ENCODE assay signal across 22 cellular contexts in genomic region chr2:144161061-144161460, GRCh38.
A peak's percentile ranks its signal among the peaks of the same experiment; 100 is the strongest.
DNase-seq lines count a peak whose midpoint lies in the region; ATAC-seq, FAIRE-seq and TF ChIP-seq lines count a peak whose summit lies in the region.
"Had no signal": no experiment of that assay in that cellular context is flagged by ENCODE, and none has a peak within 500 bp of the region (broad histone marks: within the 10 kb centered on the region; RNA-seq: fewer than 3 reads in every experiment).

No MANE protein-coding gene starts in this region.

- no peak overlapping the region for H3K27ac ChIP-seq in PC-3 (ENCODE audit: low read length)
- H3K27ac ChIP-seq in astrocyte (ENCODE audit: low read depth, low read length), result no peak overlapping the region
- H3K27ac ChIP-seq: BLaER1, C4-2B had no signal

- ATAC-seq in PC-3, result peak; percentile 29; the same call in 1 of the 2 replicates
- ATAC-seq in activated CD8-positive, alpha-beta memory T cell treated with anti-CD3 and anti-CD28 coated beads, Interleukin-2, amount 10 ng/mL, durations not matched to agents 7 days and 5 days, result no peak
- ATAC-seq: CD8-positive, alpha-beta T cell; GM12878 had no signal

- CTCF ChIA-PET in PC-3 (lab: Charles Lee), result no interaction called here
- CTCF ChIA-PET in activated CD8-positive, alpha-beta memory T cell treated with anti-CD3 and anti-CD28 coated beads, Interleukin-2, amount 10 ng/mL, durations not matched to agents 7 days and 5 days (lab: Charles Lee), result interaction anchor here (1.0 kb wide), 1 partner anchor 12 kb away, joined by 5 read pairs; no protein-coding TSS in a partner anchor

- no peaks in the 10 kb centered on the region for H4K20me1 ChIP-seq in PC-3 (ENCODE audit: low read length)
- no peaks in the 10 kb centered on the region for H4K20me1 ChIP-seq in astrocyte (ENCODE audit: insufficient read depth, low read length)
- H4K20me1 ChIP-seq: BLaER1 had no signal

- H3K27me3 ChIP-seq in PC-3 (ENCODE audit: low read length) (no peaks in the 10 kb centered on the region), astrocyte (ENCODE audit: insufficient read depth, low read length) (no peaks in the 10 kb centered on the region)
- H3K27me3 ChIP-seq: BLaER1 had no signal

- H3K27me3 Mint-ChIP-seq in astrocyte (ENCODE audit: low read depth, unreplicated experiment), result no peaks in the 10 kb centered on the region
- no peaks in the 10 kb centered on the region for H3K27me3 Mint-ChIP-seq in activated CD8-positive, alpha-beta memory T cell treated with anti-CD3 and anti-CD28 coated beads, Interleukin-2, amount 10 ng/mL, durations not matched to agents 7 days and 5 days
- H3K27me3 Mint-ChIP-seq: B cell; CD4-positive, CD25-positive, alpha-beta regulatory T cell had no signal

- H3K9ac ChIP-seq in PC-3 (ENCODE audit: low read length), result no peak overlapping the region
- H3K9ac ChIP-seq in astrocyte (ENCODE audit: low read length), result no peak overlapping the region
- H3K9ac ChIP-seq: BLaER1 had no signal

- H3K4me1 ChIP-seq in PC-3 (ENCODE audit: insufficient read depth, low read length) (peaks cover 19% of the 10 kb centered on the region), astrocyte (ENCODE audit: insufficient read depth, low read length) (no peaks in the 10 kb centered on the region)
- H3K4me1 ChIP-seq: BLaER1 had no signal

- H3K9me3 ChIP-seq in PC-3 (ENCODE audit: low read length) (no peaks in the 10 kb centered on the region), astrocyte (ENCODE audit: insufficient read depth, low read depth, low read length) (no peaks in the 10 kb centered on the region)
- H3K9me3 ChIP-seq: BLaER1, HAP-1 had no signal

- H3K9me3 Mint-ChIP-seq in astrocyte (ENCODE audit: unreplicated experiment), result no peaks in the 10 kb centered on the region
- H3K9me3 Mint-ChIP-seq in activated CD8-positive, alpha-beta memory T cell treated with anti-CD3 and anti-CD28 coated beads, Interleukin-2, amount 10 ng/mL, durations not matched to agents 7 days and 5 days (ENCODE audit: low read depth), result no peaks in the 10 kb centered on the region
- H3K9me3 Mint-ChIP-seq: CD4-positive, CD25-positive, alpha-beta regulatory T cell; CD8-positive, alpha-beta T cell; HFFc6 had no signal

- no peaks in the 10 kb centered on the region for H3K36me3 Mint-ChIP-seq in astrocyte (ENCODE audit: low read depth, unreplicated experiment)
- peaks cover 9% of the 10 kb centered on the region for H3K36me3 Mint-ChIP-seq in activated CD8-positive, alpha-beta memory T cell treated with anti-CD3 and anti-CD28 coated beads, Interleukin-2, amount 10 ng/mL, durations not matched to agents 7 days and 5 days
- H3K36me3 Mint-ChIP-seq: CD4-positive, CD25-positive, alpha-beta regulatory T cell; CD8-positive, alpha-beta T cell had no signal

- no peak overlapping the region for H3K4me3 Mint-ChIP-seq in astrocyte (ENCODE audit: unreplicated experiment)
- H3K4me3 Mint-ChIP-seq in activated CD8-positive, alpha-beta memory T cell treated with anti-CD3 and anti-CD28 coated beads, Interleukin-2, amount 10 ng/mL, durations not matched to agents 7 days and 5 days, result no peak overlapping the region
- H3K4me3 Mint-ChIP-seq: B cell; CD4-positive, CD25-positive, alpha-beta regulatory T cell; CD8-positive, alpha-beta T cell; HFFc6 had no signal

- no peak for TF ChIP-seq POLR2A in erythroblast (IDR thresholded peaks at IDR 0.05; ENCODE audit: low read length)

- H3K36me3 ChIP-seq in PC-3 (ENCODE audit: low read depth, low read length) (no peaks in the 10 kb centered on the region; the same call in 1 of the 2 replicates), astrocyte (ENCODE audit: insufficient read depth, low read length) (no peaks in the 10 kb centered on the region)
- H3K36me3 ChIP-seq: BLaER1, HAP-1 had no signal

- H3F3A ChIP-seq in PC-3 (ENCODE audit: low read length, unreplicated experiment), result no peaks in the 10 kb centered on the region

- H2AFZ ChIP-seq in PC-3 (ENCODE audit: low read length) (no peak overlapping the region), astrocyte (ENCODE audit: low read depth, low read length) (no peak overlapping the region)

- no peak overlapping the region for H3K27ac Mint-ChIP-seq in astrocyte (ENCODE audit: unreplicated experiment)
- H3K27ac Mint-ChIP-seq in activated CD8-positive, alpha-beta memory T cell treated with anti-CD3 and anti-CD28 coated beads, Interleukin-2, amount 10 ng/mL, durations not matched to agents 7 days and 5 days, result no peak overlapping the region
- H3K27ac Mint-ChIP-seq: B cell; CD4-positive, CD25-positive, alpha-beta regulatory T cell; CD8-positive, alpha-beta T cell; HFFc6 had no signal

- DNase-seq in COLO829 (ENCODE audit: low spot score), result peak; percentile 58
- peak; percentile 38 for DNase-seq in PC-3
- DNase-seq in astrocyte (ENCODE audit: low read depth), result no peak
- DNase-seq in activated CD8-positive, alpha-beta memory T cell treated with anti-CD3 and anti-CD28 coated beads, Interleukin-2, amount 10 ng/mL, durations not matched to agents 7 days and 5 days, result no peak
- no peak for DNase-seq in SW 1271 (lab: John Stamatoyannopoulos, UW)
- DNase-seq in erythroblast (lab: John Stamatoyannopoulos, UW), result no peak
- DNase-seq: CD4-positive, CD25-positive, alpha-beta regulatory T cell; CD8-positive, alpha-beta T cell; DMS 273 treated with DMSO at 0.1 percent for 48 hours; DMS79; EL; GDM1; GOT3; HFFc6 had no signal

- no peaks in the 10 kb centered on the region for H3K79me2 ChIP-seq in PC-3 (ENCODE audit: low read length)
- H3K79me2 ChIP-seq in astrocyte (ENCODE audit: insufficient read depth, low read length), result no peaks in the 10 kb centered on the region

- FAIRE-seq in astrocyte (lab: Jason Lieb, UNC), result peak; percentile 49
- FAIRE-seq: D721Med, GM12878, GM18507, H54 had no signal

- POLR2A ChIA-PET in PC-3 (lab: Charles Lee; ENCODE audit: unreplicated experiment), result no interaction called here

- H3K4me1 Mint-ChIP-seq in astrocyte (ENCODE audit: low read depth, unreplicated experiment), result peaks cover 9% of the 10 kb centered on the region
- peaks cover 8% of the 10 kb centered on the region for H3K4me1 Mint-ChIP-seq in activated CD8-positive, alpha-beta memory T cell treated with anti-CD3 and anti-CD28 coated beads, Interleukin-2, amount 10 ng/mL, durations not matched to agents 7 days and 5 days
- H3K4me1 Mint-ChIP-seq: CD4-positive, CD25-positive, alpha-beta regulatory T cell had no signal

- no peak for TF ChIP-seq CTCF in PC-3 (conservative IDR thresholded peaks at IDR 0.05; ENCODE audit: low read depth, low read length)
- no peak for TF ChIP-seq CTCF in astrocyte (IDR thresholded peaks at IDR 0.05; ENCODE audit: insufficient read depth, low read depth, low read length)

- H3K4me3 ChIP-seq in PC-3 (ENCODE audit: low read length) (no peak overlapping the region), astrocyte (ENCODE audit: insufficient read depth, low read depth, low read length) (no peak overlapping the region)
- H3K4me3 ChIP-seq: BLaER1, GM12878, HAP-1 had no signal

- no TSS peak for BruUV-seq in PC-3 (replicated peaks; lab: Mats Ljungman, UMichigan)

- H3K4me2 ChIP-seq in PC-3 (ENCODE audit: low read length) (no peak overlapping the region), astrocyte (ENCODE audit: low read length) (no peak overlapping the region)
- H3K4me2 ChIP-seq: BLaER1 had no signal

- intact Hi-C loops in PC-3 (cut with micrococcal nuclease), result no loop called here

- no peaks in the 10 kb centered on the region for H3K9me2 ChIP-seq in PC-3 (replicated peaks; ENCODE audit: low read length)

Comparison
In these comparisons a context has a peak if more than half of its experiments do, and no peak if none do; other contexts are left out.
1. DNase-seq: peak in COLO829 (single experiment) and PC-3 (single experiment); none in astrocyte (single experiment), activated CD8-positive, alpha-beta memory T cell treated with anti-CD3 and anti-CD28 coated beads, Interleukin-2, amount 10 ng/mL, durations not matched to agents 7 days and 5 days (single experiment), SW 1271 (0 of 2) and erythroblast (0 of 2).